In genomic region chr5:177508837-177509236, GRCh38 we compare ENCODE assay signal across 9 cellular contexts. TPM values are rescaled to one million over a fixed set of nuclear protein-coding genes. Genes with fewer than 3 reads are reported as not detected.
DNase-seq lines count a peak whose midpoint lies in the region; ATAC-seq and TF ChIP-seq lines count a peak whose summit lies in the region.
"Had no signal": no experiment of that assay in that cellular context is flagged by ENCODE, and none has a peak within 500 bp of the region (broad histone marks: within the 10 kb centered on the region; RNA-seq: fewer than 3 reads in every experiment).

No MANE protein-coding gene starts in this region.

- H3K27ac Mint-ChIP-seq in endothelial cell (ENCODE audit: unreplicated experiment), result peak overlapping the region; percentile 93

- TF ChIP-seq EP300 in upper lobe of left lung (IDR thresholded peaks at IDR 0.05), result no peak

- H3K36me3 ChIP-seq in heart right ventricle (peaks cover 0 to 76% (median 27%) of the 10 kb centered on the region in 9 donors), upper lobe of left lung (peaks cover 0 to 46% (median 39%) of the 10 kb centered on the region in 4 donors)

- in situ Hi-C loops in KBM-7 (cut with MboI; ENCODE audit: low pct_unique_long_range_greater_than_20kb, low sequenced_read_pairs), result no loop called here

- no peaks in the 10 kb centered on the region for H3K9me3 Mint-ChIP-seq in endothelial cell (ENCODE audit: unreplicated experiment)
- H3K9me3 Mint-ChIP-seq: nephron had no signal

- H3K9me3 ChIP-seq in heart right ventricle (no peaks in the 10 kb centered on the region), upper lobe of left lung (no peaks in the 10 kb centered on the region)

- H3K27me3 ChIP-seq in heart right ventricle (no peaks in the 10 kb centered on the region), upper lobe of left lung (no peaks in the 10 kb centered on the region)

- peak overlapping the region; percentile 77 for H3K4me3 Mint-ChIP-seq in endothelial cell (ENCODE audit: unreplicated experiment)

- peaks cover 15% of the 10 kb centered on the region for H3K27me3 Mint-ChIP-seq in endothelial cell (ENCODE audit: unreplicated experiment)

- H3K36me3 Mint-ChIP-seq in endothelial cell (ENCODE audit: low read depth, unreplicated experiment), result peaks cover 31% of the 10 kb centered on the region

- DNase-seq in heart right ventricle (no peak), cardiac septum (ENCODE audit: low spot score) (no peak), KBM-7 (peak; percentile 68), endothelial cell (ENCODE audit: low spot score) (no peak), upper lobe of left lung (no peak), NCI-H1436 treated with DMSO at 0.1 percent for 48 hours (lab: John Stamatoyannopoulos, UW) (no peak), A172 (ENCODE audit: low spot score) (no peak)

- ATAC-seq in heart right ventricle (no peak), upper lobe of left lung (ENCODE audit: low FRiP score in 2 of 2) (no peak), GM19452 (IDR thresholded peaks at IDR 0.05; ENCODE audit: unreplicated experiment) (no peak)

- peak overlapping the region in 8 of 10 donors; percentile 20 to 97 (median 58) for H3K27ac ChIP-seq in heart right ventricle
- peak overlapping the region; percentile 88 to 92 (median 92) for H3K27ac ChIP-seq in upper lobe of left lung

- intact Hi-C loops in heart right ventricle (cut with DNase I), result loop anchor here in 1 of 10 donors (10.0 kb wide), 1 partner anchor 194 kb away; the partner anchor contains the start of gene MXD3
- intact Hi-C loops in cardiac septum (cut with DNase I), result no loop called here

- 46 to 54% methylated on average over 8 of the region's 8 CpGs for WGBS in heart right ventricle, 2 donors
- 23 to 29% methylated on average over 4 to 8 of the region's 8 CpGs for WGBS in upper lobe of left lung, 2 donors

- H3K4me3 ChIP-seq in heart right ventricle, result peak overlapping the region in 9 of 10 donors; percentile 8 to 70 (median 35)
- H3K4me3 ChIP-seq in upper lobe of left lung, result peak overlapping the region in 3 of 4 donors; percentile 37 to 48 (median 47)

- TF ChIP-seq POLR2A in upper lobe of left lung (IDR thresholded peaks at IDR 0.05), result no peak

- peaks cover 0 to 35% (median 0%) of the 10 kb centered on the region in 9 donors for H3K4me1 ChIP-seq in heart right ventricle
- H3K4me1 ChIP-seq in upper lobe of left lung, result peaks cover 0 to 19% (median 13%) of the 10 kb centered on the region in 4 donors

- no peak for TF ChIP-seq CTCF in heart right ventricle (IDR thresholded peaks at IDR 0.05)
- TF ChIP-seq CTCF in endothelial cell (IDR thresholded peaks at IDR 0.05; ENCODE audit: unreplicated experiment), result no peak
- TF ChIP-seq CTCF in upper lobe of left lung (IDR thresholded peaks at IDR 0.05), result no peak

- H3K4me1 Mint-ChIP-seq in endothelial cell (ENCODE audit: unreplicated experiment), result peaks cover 29% of the 10 kb centered on the region

RNA-seq across cellular contexts. Expression of gene DOK3, which starts 0.8 kb away (rescaled TPM):
- total RNA-seq in heart right ventricle (10 to 100 TPM in 1 of 10 donors, 1 to 10 TPM in 7, under 1 TPM in 2; 0.74 to 11.4 (median 1.9) TPM), cardiac septum (4.7 TPM), endothelial cell (ENCODE audit: unreplicated experiment) (51.4 TPM), upper lobe of left lung (100 to 1,000 TPM in 1 of 6 donors, 10 to 100 TPM in 5; 17.4 to 113 (median 75.9) TPM)
- polyA plus RNA-seq in heart right ventricle, result 1 to 10 TPM; 2.4 to 4.0 TPM
- total RNA-seq in A172 (2014; rRNA removed; shearing (Covaris generic)), result 0.19 and 1.7 TPM in 2 replicates

RNA-seq across cellular contexts. Expression of gene DDX41, which starts 7.9 kb away (rescaled TPM):
- 10 to 100 TPM; 19.7 to 53.2 (median 27.2) TPM for total RNA-seq in heart right ventricle
- polyA plus RNA-seq in heart right ventricle, result 10 to 100 TPM; 45.2 to 55.7 TPM
- total RNA-seq in cardiac septum, result 37.9 TPM
- 125 TPM for total RNA-seq in endothelial cell (ENCODE audit: unreplicated experiment)
- total RNA-seq in upper lobe of left lung, result 100 to 1,000 TPM in 2 of 6 donors, 10 to 100 TPM in 4; 82.0 to 150 (median 91.9) TPM
- total RNA-seq in A172 (2014; rRNA removed; shearing (Covaris generic)), result 153 and 154 TPM in 2 replicates

RNA-seq across cellular contexts. Expression of gene PDLIM7, which starts 11.4 kb away (rescaled TPM):
- total RNA-seq in heart right ventricle (10 to 100 TPM; 32.5 to 70.6 (median 51.0) TPM), cardiac septum (133 TPM), endothelial cell (ENCODE audit: unreplicated experiment) (238 TPM), upper lobe of left lung (100 to 1,000 TPM in 1 of 6 donors, 10 to 100 TPM in 5; 32.0 to 142 (median 75.8) TPM)
- 100 to 1,000 TPM; 129 to 131 TPM for polyA plus RNA-seq in heart right ventricle
- total RNA-seq in A172 (2014; rRNA removed; shearing (Covaris generic)), result 189 and 215 TPM in 2 replicates

RNA-seq across cellular contexts. Expression of gene DBN1, which starts 35.4 kb away (rescaled TPM):
- 10 to 100 TPM; 13.1 to 52.9 (median 19.1) TPM for total RNA-seq in heart right ventricle
- 10 to 100 TPM; 19.2 to 31.5 TPM for polyA plus RNA-seq in heart right ventricle
- 27.5 TPM for total RNA-seq in cardiac septum
- 315 TPM for total RNA-seq in endothelial cell (ENCODE audit: unreplicated experiment)
- total RNA-seq in upper lobe of left lung, result 10 to 100 TPM; 17.0 to 55.6 (median 30.1) TPM
- total RNA-seq in A172 (2014; rRNA removed; shearing (Covaris generic)), result 343 and 354 TPM in 2 replicates

RNA-seq across cellular contexts. Expression of gene FAM193B, which starts 45.5 kb away (rescaled TPM):
- 10 to 100 TPM; 14.1 to 34.4 (median 20.1) TPM for total RNA-seq in heart right ventricle
- polyA plus RNA-seq in heart right ventricle, result 100 to 1,000 TPM in 1 of 2 donors, 10 to 100 TPM in 1; 28.0 to 201 TPM
- 25.4 TPM for total RNA-seq in cardiac septum
- total RNA-seq in endothelial cell (ENCODE audit: unreplicated experiment), result 97.6 TPM
- total RNA-seq in upper lobe of left lung, result 100 to 1,000 TPM in 2 of 6 donors, 10 to 100 TPM in 4; 45.1 to 421 (median 91.4) TPM
- 21.8 and 28.7 TPM in 2 replicates for total RNA-seq in A172 (2014; rRNA removed; shearing (Covaris generic))
